In the genomic region with DNA sequence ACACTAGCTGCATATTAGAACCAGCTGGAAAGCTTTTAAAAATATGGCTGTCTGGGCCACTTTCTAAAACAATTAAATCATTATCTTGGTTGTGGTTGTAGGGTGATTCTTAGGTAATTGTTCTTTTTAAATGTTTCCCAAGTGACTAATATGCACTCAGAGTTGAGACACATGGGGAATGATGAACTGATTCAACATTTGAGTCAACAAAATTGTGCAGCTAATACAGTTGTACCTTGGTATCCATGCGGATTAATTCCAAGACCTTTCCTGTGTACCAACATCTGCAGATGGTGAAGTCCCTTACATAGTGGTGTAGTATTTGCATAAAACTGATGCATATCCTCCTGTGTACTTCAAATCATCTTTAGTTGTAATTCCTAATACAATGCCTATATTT, we compare ENCODE assay signal across 22 cellular contexts.
DNase-seq lines count a peak whose midpoint lies in the region; ATAC-seq, FAIRE-seq and TF ChIP-seq lines count a peak whose summit lies in the region.
"Had no signal": no experiment of that assay in that cellular context is flagged by ENCODE, and none has a peak within 500 bp of the region (broad histone marks: within the 10 kb centered on the region; RNA-seq: fewer than 3 reads in every experiment).

No MANE protein-coding gene starts in this region.

- peak; percentile 45 for DNase-seq in HT1080 (ENCODE audit: low read depth)
- peak; percentile 5 for DNase-seq in astrocyte of the spinal cord (ENCODE audit: low read depth, low spot score)
- DNase-seq in foreskin keratinocyte = peak; percentile 49 to 60
- DNase-seq in urothelium cell line (ENCODE audit: low spot score) = peak; percentile 2
- no peak for DNase-seq in activated naive CD8-positive, alpha-beta T cell treated with anti-CD3 and anti-CD28 coated beads, Interleukin-2, amount 50 U/mL, for 24 hours
- DNase-seq in HuH-7.5 (ENCODE audit: low spot score) = no peak
- DNase-seq in NCI-H2029 treated with DMSO at 0.1 percent for 48 hours (lab: John Stamatoyannopoulos, UW) = no peak
- DNase-seq: ACHN; HFFc6; Kasumi-1; NCI-H1092 treated with DMSO at 0.1 percent for 48 hours; NCI-H2081 treated with DMSO at 0.1 percent for 48 hours; NCI-H510A; NCI-H748 treated with DMSO at 0.1 percent for 48 hours; NK-92 treated with Interleukin-12 subunit alpha and Interleukin-12 subunit beta, amount 100 ng/mL, for 24 hours; Peyer's patch; SHP77; SK-N-SH had no signal

- TF ChIP-seq CTCF in astrocyte of the spinal cord (IDR thresholded peaks at IDR 0.05; ENCODE audit: low read depth, low read length) (no peak), foreskin keratinocyte (conservative IDR thresholded peaks at IDR 0.05) (no peak)

- no peaks in the 10 kb centered on the region for H3K4me1 Mint-ChIP-seq in activated naive CD8-positive, alpha-beta T cell treated with anti-CD3 and anti-CD28 coated beads, Interleukin-2, amount 50 U/mL, for 24 hours
- H3K4me1 Mint-ChIP-seq: IgD-negative memory B cell had no signal

- no peaks in the 10 kb centered on the region for H3K36me3 Mint-ChIP-seq in activated naive CD8-positive, alpha-beta T cell treated with anti-CD3 and anti-CD28 coated beads, Interleukin-2, amount 50 U/mL, for 24 hours (ENCODE audit: low read depth)

- peak; percentile 58 for ATAC-seq in foreskin keratinocyte
- no peak for ATAC-seq in activated naive CD8-positive, alpha-beta T cell treated with anti-CD3 and anti-CD28 coated beads, Interleukin-2, amount 50 U/mL, for 24 hours

- H3K27me3 Mint-ChIP-seq in activated naive CD8-positive, alpha-beta T cell treated with anti-CD3 and anti-CD28 coated beads, Interleukin-2, amount 50 U/mL, for 24 hours = no peaks in the 10 kb centered on the region
- H3K27me3 Mint-ChIP-seq: IgD-negative memory B cell had no signal

- no peak overlapping the region for H3K27ac Mint-ChIP-seq in activated naive CD8-positive, alpha-beta T cell treated with anti-CD3 and anti-CD28 coated beads, Interleukin-2, amount 50 U/mL, for 24 hours
- H3K27ac Mint-ChIP-seq: HFFc6, IgD-negative memory B cell had no signal

- no peak overlapping the region for H3K27ac ChIP-seq in foreskin keratinocyte
- H3K27ac ChIP-seq: C4-2B, Peyer's patch had no signal

- H3K27me3 ChIP-seq in foreskin keratinocyte = no peaks in the 10 kb centered on the region
- H3K27me3 ChIP-seq: Peyer's patch had no signal

- in situ Hi-C loops in astrocyte of the spinal cord (cut with HindIII; ENCODE audit: low sequenced_read_pairs) = no loop called here

- FAIRE-seq in urothelium cell line (lab: Jason Lieb, UNC) = no peak
- FAIRE-seq: D721Med, H54 had no signal

- H3K4me3 Mint-ChIP-seq in activated naive CD8-positive, alpha-beta T cell treated with anti-CD3 and anti-CD28 coated beads, Interleukin-2, amount 50 U/mL, for 24 hours = no peak overlapping the region
- H3K4me3 Mint-ChIP-seq: HFFc6, IgD-negative memory B cell had no signal

- H3K9me3 Mint-ChIP-seq in activated naive CD8-positive, alpha-beta T cell treated with anti-CD3 and anti-CD28 coated beads, Interleukin-2, amount 50 U/mL, for 24 hours = peaks cover 11% of the 10 kb centered on the region

- H3K4me3 ChIP-seq in astrocyte of the spinal cord (ENCODE audit: low read depth, low read length) = no peak overlapping the region
- H3K4me3 ChIP-seq: Peyer's patch had no signal

- no peaks in the 10 kb centered on the region for H3K4me1 ChIP-seq in foreskin keratinocyte
- H3K4me1 ChIP-seq: Peyer's patch had no signal

Comparison
In these comparisons a context has a peak if more than half of its experiments do, and no peak if none do; other contexts are left out.
1. DNase-seq: peak in HT1080 (single experiment), astrocyte of the spinal cord (single experiment), foreskin keratinocyte (2 of 2) and urothelium cell line (single experiment); none in activated naive CD8-positive, alpha-beta T cell treated with anti-CD3 and anti-CD28 coated beads, Interleukin-2, amount 50 U/mL, for 24 hours (single experiment), HuH-7.5 (single experiment) and NCI-H2029 treated with DMSO at 0.1 percent for 48 hours (single experiment).